8 cellular contexts compared by ENCODE assay signal in the genomic region with DNA sequence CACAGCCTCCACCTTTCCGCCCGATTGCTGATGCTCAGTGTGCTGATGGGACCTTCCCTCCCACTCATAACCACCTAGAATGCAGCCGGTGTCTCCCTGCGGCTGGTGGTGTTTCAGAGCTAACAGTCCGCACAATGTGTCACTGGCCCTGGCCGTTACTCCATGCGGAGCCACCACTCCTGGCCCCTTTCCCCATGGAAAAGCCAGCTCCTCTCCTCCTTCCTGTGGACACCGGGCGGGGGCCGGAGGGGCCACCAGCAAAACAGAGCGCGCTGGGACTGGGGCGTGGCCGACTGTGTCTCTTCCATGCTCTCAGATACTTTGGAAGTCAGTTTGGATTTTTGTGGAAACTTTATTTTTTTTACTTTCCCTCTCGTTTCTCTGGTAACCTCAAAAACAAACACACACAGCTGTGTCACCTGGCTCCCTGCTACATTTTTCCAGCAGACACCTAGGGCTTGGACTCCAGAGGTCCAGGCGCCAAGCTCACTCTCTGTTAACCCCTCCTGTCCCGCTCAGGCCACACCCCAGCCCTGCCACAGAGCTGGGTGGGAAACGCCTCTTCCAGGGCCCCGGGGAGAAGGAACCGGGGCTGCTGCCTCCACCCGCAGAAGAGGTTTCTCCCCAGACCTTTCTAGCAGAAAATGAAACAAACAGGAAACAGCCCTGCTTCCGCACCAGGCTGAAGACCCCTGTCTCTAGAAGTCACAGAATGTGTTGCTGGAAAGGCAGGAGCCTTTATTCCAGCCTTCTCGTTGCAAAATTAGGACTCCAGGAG. TPM values are rescaled to one million over a fixed set of nuclear protein-coding genes. Genes with fewer than 3 reads are reported as not detected.
DNase-seq lines count a peak whose midpoint lies in the region; ATAC-seq and TF ChIP-seq lines count a peak whose summit lies in the region.

No MANE protein-coding gene starts in this region.

- peaks cover 16% of the 10 kb centered on the region; the same call in 1 of the 2 replicates for H3K9me3 ChIP-seq in PC-3 (ENCODE audit: low read length)
- peaks cover 7% of the 10 kb centered on the region for H3K9me3 ChIP-seq in lower lobe of right lung
- H3K9me3 ChIP-seq in thoracic aorta = no peaks in the 10 kb centered on the region

- peak overlapping the region; percentile 54 for H2AFZ ChIP-seq in PC-3 (ENCODE audit: low read length)

- BruUV-seq in PC-3 (replicated peaks; lab: Mats Ljungman, UMichigan) = no TSS peak

- ATAC-seq in PC-3 = peak; percentile 54
- peak in 1 of 2 donors; percentile 40 for ATAC-seq in lower lobe of right lung
- no peak for ATAC-seq in thoracic aorta (ENCODE audit: insufficient number of reproducible peaks, low FRiP score, low read depth)
- no peak for ATAC-seq in HG03442 (IDR thresholded peaks at IDR 0.05; ENCODE audit: unreplicated experiment)

- peak overlapping the region; percentile 65 for H3K9ac ChIP-seq in PC-3 (ENCODE audit: low read length)

- DNase-seq in PC-3 = peak; percentile 34
- peak; percentile 58 for DNase-seq in choroid plexus epithelial cell (ENCODE audit: low read depth)
- peak; percentile 43 for DNase-seq in lower lobe of right lung
- DNase-seq in thoracic aorta (ENCODE audit: low spot score) = peak; percentile 46
- DNase-seq in NCI-H748 treated with DMSO at 0.1 percent for 48 hours (lab: John Stamatoyannopoulos, UW) = no peak
- DNase-seq in hippocampal formation (lab: John Stamatoyannopoulos, UW) = no peak
- no peak for DNase-seq in NCI-H526 treated with DMSO at 0.1 percent for 48 hours (lab: John Stamatoyannopoulos, UW)

- H3K27ac ChIP-seq in PC-3 (ENCODE audit: low read length) (peak overlapping the region; percentile 77), lower lobe of right lung (peak overlapping the region; percentile 76), thoracic aorta (peak overlapping the region; percentile 90 to 97)

- peak overlapping the region; percentile 25; the same call in 1 of the 2 replicates for H3K4me3 ChIP-seq in PC-3 (ENCODE audit: low read length)
- H3K4me3 ChIP-seq in choroid plexus epithelial cell (ENCODE audit: low read depth, low read length) = peak overlapping the region; percentile 11
- H3K4me3 ChIP-seq in lower lobe of right lung = no peak overlapping the region
- peak overlapping the region; percentile 42 for H3K4me3 ChIP-seq in thoracic aorta

- no peak for TF ChIP-seq CTCF in PC-3 (conservative IDR thresholded peaks at IDR 0.05; ENCODE audit: low read depth, low read length)
- TF ChIP-seq CTCF in choroid plexus epithelial cell (conservative IDR thresholded peaks at IDR 0.05; ENCODE audit: low read depth, low read length) = no peak
- no peak for TF ChIP-seq CTCF in lower lobe of right lung (IDR thresholded peaks at IDR 0.05)
- TF ChIP-seq CTCF in thoracic aorta (IDR thresholded peaks at IDR 0.05) = no peak

- H3K27me3 ChIP-seq in PC-3 (ENCODE audit: low read length) = no peaks in the 10 kb centered on the region
- H3K27me3 ChIP-seq in lower lobe of right lung (ENCODE audit: low read depth) = peaks cover 55% of the 10 kb centered on the region
- H3K27me3 ChIP-seq in thoracic aorta (replicated peaks; ENCODE audit: insufficient read depth) = no peaks in the 10 kb centered on the region

- intact Hi-C loops in PC-3 (cut with micrococcal nuclease) = no loop called here
- intact Hi-C loops in lower lobe of right lung (cut with DNase I) = no loop called here

- no peaks in the 10 kb centered on the region for H3F3A ChIP-seq in PC-3 (ENCODE audit: low read length, unreplicated experiment)

- H3K9me2 ChIP-seq in PC-3 (replicated peaks; ENCODE audit: low read length) = no peaks in the 10 kb centered on the region

- CTCF ChIA-PET in PC-3 (lab: Charles Lee) = no interaction called here

- H4K20me1 ChIP-seq in PC-3 (ENCODE audit: low read length) = no peaks in the 10 kb centered on the region

- peaks cover 13% of the 10 kb centered on the region for H3K36me3 ChIP-seq in PC-3 (ENCODE audit: low read depth, low read length)
- H3K36me3 ChIP-seq in lower lobe of right lung = no peaks in the 10 kb centered on the region
- no peaks in the 10 kb centered on the region for H3K36me3 ChIP-seq in thoracic aorta

- peak overlapping the region; percentile 61 for H3K4me2 ChIP-seq in PC-3 (ENCODE audit: low read length)

- POLR2A ChIA-PET in PC-3 (lab: Charles Lee; ENCODE audit: unreplicated experiment) = interaction anchor here (0.6 kb wide), 1 partner anchor 14 kb away, joined by 4 read pairs; no protein-coding TSS in a partner anchor

- H3K4me1 ChIP-seq in PC-3 (ENCODE audit: insufficient read depth, low read length) = peaks cover 28% of the 10 kb centered on the region
- H3K4me1 ChIP-seq in lower lobe of right lung = peaks cover 31% of the 10 kb centered on the region
- H3K4me1 ChIP-seq in thoracic aorta (ENCODE audit: control insufficient read depth in 1 of 2, low read depth in 2 of 2) = peaks cover 23 to 61% of the 10 kb centered on the region in 2 donors

- H3K79me2 ChIP-seq in PC-3 (ENCODE audit: low read length) = no peaks in the 10 kb centered on the region

RNA-seq across cellular contexts. Expression of a gene that starts 32.5 kb away (rescaled TPM):
- total RNA-seq in PC-3 (2014; rRNA removed) (521 and 654 TPM in 2 replicates), lower lobe of right lung (227 TPM), thoracic aorta (1,000 to 10,000 TPM; 1,835 to 1,885 TPM)

Comparison
In these comparisons a context has a peak if more than half of its experiments do, and no peak if none do; other contexts are left out.
1. DNase-seq: peak in PC-3 (single experiment), choroid plexus epithelial cell (single experiment), lower lobe of right lung (single experiment) and thoracic aorta (single experiment); none in NCI-H748 treated with DMSO at 0.1 percent for 48 hours (single experiment), hippocampal formation (0 of 2) and NCI-H526 treated with DMSO at 0.1 percent for 48 hours (single experiment).
2. Peak in every context shown above with its lines, with median percentiles within 50 percentile points of each other: H3K27ac ChIP-seq.